In the genomic region with DNA sequence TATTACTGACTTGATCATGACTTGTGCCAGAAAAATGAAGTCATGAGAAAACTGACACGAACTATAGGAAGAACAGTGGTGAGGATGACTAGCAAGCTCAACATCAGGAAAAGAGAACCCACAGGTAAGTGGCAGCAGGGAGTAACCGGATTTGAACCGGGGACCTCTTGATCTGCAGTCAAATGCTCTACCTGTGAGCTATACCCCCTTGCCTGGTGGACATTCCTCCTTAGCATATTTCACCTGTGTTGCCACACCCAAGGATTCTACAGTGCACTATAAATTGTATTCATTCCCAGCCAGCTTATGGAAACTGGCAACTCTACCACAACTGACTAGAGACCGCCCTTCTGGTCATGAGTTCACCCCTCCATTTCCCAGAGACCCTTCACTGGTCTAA, we compare ENCODE assay signal across 17 cellular contexts.
A peak's percentile ranks its signal among the peaks of the same experiment; 100 is the strongest.
DNase-seq lines count a peak whose midpoint lies in the region; ATAC-seq and TF ChIP-seq lines count a peak whose summit lies in the region.
"Had no signal": no experiment of that assay in that cellular context is flagged by ENCODE, and none has a peak within 500 bp of the region (broad histone marks: within the 10 kb centered on the region; RNA-seq: fewer than 3 reads in every experiment).

No MANE protein-coding gene starts in this region.

- H3K79me2 ChIP-seq in neural progenitor cell (ENCODE audit: low read depth) = no peaks in the 10 kb centered on the region

- H3K27ac Mint-ChIP-seq in activated T-cell treated with anti-CD3 and anti-CD28 coated beads, Interleukin-2, amount 50 U/mL, for 24 hours = peak overlapping the region; percentile 2
- peak overlapping the region; percentile 3 for H3K27ac Mint-ChIP-seq in activated T-helper 17 cell treated with anti-CD3 and anti-CD28 coated beads, Interleukin-2, amount 50 U/mL, for 72 hours
- H3K27ac Mint-ChIP-seq in neural progenitor cell = peak overlapping the region; percentile 23
- H3K27ac Mint-ChIP-seq: CD4-positive, alpha-beta T cell had no signal

- H3K9me3 Mint-ChIP-seq in activated T-cell treated with anti-CD3 and anti-CD28 coated beads, Interleukin-2, amount 50 U/mL, for 24 hours = no peaks in the 10 kb centered on the region
- H3K9me3 Mint-ChIP-seq in activated T-helper 17 cell treated with anti-CD3 and anti-CD28 coated beads, Interleukin-2, amount 50 U/mL, for 72 hours = no peaks in the 10 kb centered on the region
- no peaks in the 10 kb centered on the region for H3K9me3 Mint-ChIP-seq in neural progenitor cell
- H3K9me3 Mint-ChIP-seq: CD4-positive, alpha-beta T cell had no signal

- H3K9me3 ChIP-seq in neural progenitor cell (ENCODE audit: low read depth) (no peaks in the 10 kb centered on the region), stomach (no peaks in the 10 kb centered on the region), esophagus squamous epithelium (no peaks in the 10 kb centered on the region)
- H3K9me3 ChIP-seq: A549, Caco-2 had no signal

- TF ChIP-seq EP300 in stomach (IDR thresholded peaks at IDR 0.05) = no peak

- no peak for ATAC-seq in activated T-helper 17 cell treated with anti-CD3 and anti-CD28 coated beads, Interleukin-2, amount 50 U/mL, for 72 hours (replicated peaks)
- ATAC-seq: A549 had no signal

- no peak overlapping the region for H2AFZ ChIP-seq in neural progenitor cell (replicated peaks)
- H2AFZ ChIP-seq: GM23248 had no signal

- H3K9ac ChIP-seq in neural progenitor cell = no peak overlapping the region
- H3K9ac ChIP-seq: GM23248 had no signal

- peaks cover 19% of the 10 kb centered on the region for H3K4me1 Mint-ChIP-seq in activated T-cell treated with anti-CD3 and anti-CD28 coated beads, Interleukin-2, amount 50 U/mL, for 24 hours (ENCODE audit: low read depth)
- H3K4me1 Mint-ChIP-seq in activated T-helper 17 cell treated with anti-CD3 and anti-CD28 coated beads, Interleukin-2, amount 50 U/mL, for 72 hours = peaks cover 26% of the 10 kb centered on the region
- H3K4me1 Mint-ChIP-seq in neural progenitor cell = no peaks in the 10 kb centered on the region

- H4K20me1 ChIP-seq in neural progenitor cell (ENCODE audit: low read depth) = no peaks in the 10 kb centered on the region

- H3K27ac ChIP-seq in neural progenitor cell (no peak overlapping the region), stomach (no peak overlapping the region), esophagus squamous epithelium (no peak overlapping the region)
- H3K27ac ChIP-seq: 22Rv1, A549, C4-2B, GM23248 had no signal

- H3K27me3 Mint-ChIP-seq in activated T-cell treated with anti-CD3 and anti-CD28 coated beads, Interleukin-2, amount 50 U/mL, for 24 hours = no peaks in the 10 kb centered on the region
- H3K27me3 Mint-ChIP-seq in activated T-helper 17 cell treated with anti-CD3 and anti-CD28 coated beads, Interleukin-2, amount 50 U/mL, for 72 hours = no peaks in the 10 kb centered on the region
- no peaks in the 10 kb centered on the region for H3K27me3 Mint-ChIP-seq in neural progenitor cell (ENCODE audit: insufficient read depth, low read depth)
- H3K27me3 Mint-ChIP-seq: CD4-positive, alpha-beta T cell had no signal

- no peak overlapping the region for H3K4me2 ChIP-seq in neural progenitor cell
- H3K4me2 ChIP-seq: A549 had no signal

- TF ChIP-seq POLR2A in stomach (IDR thresholded peaks at IDR 0.05) (no peak), esophagus squamous epithelium (IDR thresholded peaks at IDR 0.05) (no peak)

- peaks cover 3% of the 10 kb centered on the region for H3F3A ChIP-seq in neural progenitor cell (ENCODE audit: low read depth)

- 94 to 99% (median 97%) methylated on average over 4 of the region's 4 CpGs for WGBS in stomach, 5 donors
- WGBS in esophagus squamous epithelium, 2 donors = 91 to 96% methylated on average over 4 of the region's 4 CpGs

- H3K36me3 Mint-ChIP-seq in activated T-cell treated with anti-CD3 and anti-CD28 coated beads, Interleukin-2, amount 50 U/mL, for 24 hours (ENCODE audit: low read depth) = peaks cover 95% of the 10 kb centered on the region
- peaks cover 81% of the 10 kb centered on the region for H3K36me3 Mint-ChIP-seq in activated T-helper 17 cell treated with anti-CD3 and anti-CD28 coated beads, Interleukin-2, amount 50 U/mL, for 72 hours (ENCODE audit: low read depth)
- H3K36me3 Mint-ChIP-seq in neural progenitor cell = peaks cover 15% of the 10 kb centered on the region

- H3K4me3 ChIP-seq in neural progenitor cell (no peak overlapping the region), stomach (no peak overlapping the region), esophagus squamous epithelium (no peak overlapping the region)
- H3K4me3 ChIP-seq: A549, GM23248 had no signal

- intact Hi-C loops in stomach (cut with DNase I; ENCODE audit: low total_unique reads) (no loop called here), esophagus squamous epithelium (cut with DNase I) (no loop called here)

- TF ChIP-seq CTCF in neural progenitor cell (IDR thresholded peaks at IDR 0.05) (no peak), stomach (IDR thresholded peaks at IDR 0.05) (no peak), esophagus squamous epithelium (IDR thresholded peaks at IDR 0.05) (no peak)

- no peaks in the 10 kb centered on the region for H3K27me3 ChIP-seq in neural progenitor cell
- H3K27me3 ChIP-seq in stomach = no peaks in the 10 kb centered on the region
- H3K27me3 ChIP-seq in esophagus squamous epithelium = no peaks in the 10 kb centered on the region

- H3K4me1 ChIP-seq in neural progenitor cell = no peaks in the 10 kb centered on the region
- peaks cover 0 to 10% (median 0%) of the 10 kb centered on the region in 4 donors for H3K4me1 ChIP-seq in stomach
- H3K4me1 ChIP-seq in esophagus squamous epithelium = peaks cover 0 to 5% (median 0%) of the 10 kb centered on the region in 3 donors
- H3K4me1 ChIP-seq: A549, Caco-2 had no signal

- no peak for DNase-seq in activated T-cell treated with anti-CD3 and anti-CD28 coated beads, Interleukin-2, amount 50 U/mL, for 24 hours
- DNase-seq in activated T-cell treated with anti-CD3 and anti-CD28 coated beads for 4 hours (no peak), neural progenitor cell (ENCODE audit: low spot score) (no peak), stomach (no peak), esophagus squamous epithelium (lab: John Stamatoyannopoulos, UW) (no peak), DMS153 (lab: John Stamatoyannopoulos, UW) (no peak)
- DNase-seq: AML-193; CD4-positive, alpha-beta T cell; DMS79; GDM1; GM23248; H7 had no signal

- H3K36me3 ChIP-seq in neural progenitor cell (no peaks in the 10 kb centered on the region), stomach (peaks cover 10 to 88% (median 79%) of the 10 kb centered on the region in 4 donors), esophagus squamous epithelium (peaks cover 0 to 92% (median 0%) of the 10 kb centered on the region in 3 donors)

- H3K4me3 Mint-ChIP-seq in activated T-cell treated with anti-CD3 and anti-CD28 coated beads, Interleukin-2, amount 50 U/mL, for 24 hours = no peak overlapping the region
- no peak overlapping the region for H3K4me3 Mint-ChIP-seq in activated T-helper 17 cell treated with anti-CD3 and anti-CD28 coated beads, Interleukin-2, amount 50 U/mL, for 72 hours
- H3K4me3 Mint-ChIP-seq in neural progenitor cell = no peak overlapping the region
- H3K4me3 Mint-ChIP-seq: CD4-positive, alpha-beta T cell had no signal
